ENCODE assay signal across 1 cellular context in the genomic region with DNA sequence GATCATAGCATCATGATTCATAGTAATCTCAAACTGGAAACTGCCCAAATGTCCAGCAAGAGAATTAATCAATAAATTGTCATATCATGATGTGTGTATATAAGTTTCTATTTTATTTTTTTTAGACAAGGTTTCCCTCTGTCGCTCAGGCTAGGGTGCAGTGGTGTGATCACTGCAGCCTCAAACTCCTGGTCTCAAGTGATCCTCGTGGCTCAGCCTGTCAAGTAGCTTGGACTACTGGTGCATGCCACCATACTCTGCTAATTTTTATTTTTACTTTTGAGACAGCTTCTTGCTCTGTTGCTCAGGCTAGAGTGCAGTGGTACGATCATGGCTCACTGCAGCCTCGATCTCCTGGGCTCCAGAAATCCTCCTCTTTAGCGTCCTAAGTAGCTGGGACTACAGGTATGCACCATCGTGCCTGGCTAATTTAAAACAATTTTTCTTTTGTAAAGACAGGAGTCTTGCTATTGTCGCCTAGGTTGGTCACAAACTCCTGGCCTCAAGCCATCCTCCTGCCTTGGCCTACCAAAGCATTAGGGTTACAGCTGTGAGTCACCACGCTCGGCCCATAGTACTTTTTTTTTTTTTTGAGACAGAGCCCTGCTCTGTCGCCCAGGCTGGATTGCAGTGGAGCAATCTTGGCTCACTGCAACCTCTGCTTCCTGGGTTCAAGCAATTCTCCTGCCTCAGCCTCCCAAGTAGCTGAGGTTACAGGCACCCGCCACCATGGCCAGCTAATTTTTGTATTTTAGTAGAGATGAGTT.
TF ChIP-seq lines count a peak whose summit lies in the region.

No MANE protein-coding gene starts in this region.

TF ChIP-seq in WTC11, 78 proteins besides CTCF, POLR2A, EP300 and RAD21:
- TF ChIP-seq, protein P1, sequence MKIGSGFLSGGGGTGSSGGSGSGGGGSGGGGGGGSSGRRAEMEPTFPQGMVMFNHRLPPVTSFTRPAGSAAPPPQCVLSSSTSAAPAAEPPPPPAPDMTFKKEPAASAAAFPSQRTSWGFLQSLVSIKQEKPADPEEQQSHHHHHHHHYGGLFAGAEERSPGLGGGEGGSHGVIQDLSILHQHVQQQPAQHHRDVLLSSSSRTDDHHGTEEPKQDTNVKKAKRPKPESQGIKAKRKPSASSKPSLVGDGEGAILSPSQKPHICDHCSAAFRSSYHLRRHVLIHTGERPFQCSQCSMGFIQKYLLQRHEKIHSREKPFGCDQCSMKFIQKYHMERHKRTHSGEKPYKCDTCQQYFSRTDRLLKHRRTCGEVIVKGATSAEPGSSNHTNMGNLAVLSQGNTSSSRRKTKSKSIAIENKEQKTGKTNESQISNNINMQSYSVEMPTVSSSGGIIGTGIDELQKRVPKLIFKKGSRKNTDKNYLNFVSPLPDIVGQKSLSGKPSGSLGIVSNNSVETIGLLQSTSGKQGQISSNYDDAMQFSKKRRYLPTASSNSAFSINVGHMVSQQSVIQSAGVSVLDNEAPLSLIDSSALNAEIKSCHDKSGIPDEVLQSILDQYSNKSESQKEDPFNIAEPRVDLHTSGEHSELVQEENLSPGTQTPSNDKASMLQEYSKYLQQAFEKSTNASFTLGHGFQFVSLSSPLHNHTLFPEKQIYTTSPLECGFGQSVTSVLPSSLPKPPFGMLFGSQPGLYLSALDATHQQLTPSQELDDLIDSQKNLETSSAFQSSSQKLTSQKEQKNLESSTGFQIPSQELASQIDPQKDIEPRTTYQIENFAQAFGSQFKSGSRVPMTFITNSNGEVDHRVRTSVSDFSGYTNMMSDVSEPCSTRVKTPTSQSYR (CRISPR knock-in tag; IDR thresholded peaks at IDR 0.05): no peak
- no peak for TF ChIP-seq ZNF671 (CRISPR knock-in tag; IDR thresholded peaks at IDR 0.05)
- TF ChIP-seq, protein P2, sequence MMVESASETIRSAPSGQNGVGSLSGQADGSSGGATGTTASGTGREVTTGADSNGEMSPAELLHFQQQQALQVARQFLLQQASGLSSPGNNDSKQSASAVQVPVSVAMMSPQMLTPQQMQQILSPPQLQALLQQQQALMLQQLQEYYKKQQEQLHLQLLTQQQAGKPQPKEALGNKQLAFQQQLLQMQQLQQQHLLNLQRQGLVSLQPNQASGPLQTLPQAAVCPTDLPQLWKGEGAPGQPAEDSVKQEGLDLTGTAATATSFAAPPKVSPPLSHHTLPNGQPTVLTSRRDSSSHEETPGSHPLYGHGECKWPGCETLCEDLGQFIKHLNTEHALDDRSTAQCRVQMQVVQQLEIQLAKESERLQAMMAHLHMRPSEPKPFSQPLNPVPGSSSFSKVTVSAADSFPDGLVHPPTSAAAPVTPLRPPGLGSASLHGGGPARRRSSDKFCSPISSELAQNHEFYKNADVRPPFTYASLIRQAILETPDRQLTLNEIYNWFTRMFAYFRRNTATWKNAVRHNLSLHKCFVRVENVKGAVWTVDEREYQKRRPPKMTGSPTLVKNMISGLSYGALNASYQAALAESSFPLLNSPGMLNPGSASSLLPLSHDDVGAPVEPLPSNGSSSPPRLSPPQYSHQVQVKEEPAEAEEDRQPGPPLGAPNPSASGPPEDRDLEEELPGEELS (CRISPR knock-in tag; IDR thresholded peaks at IDR 0.05): no peak
- no peak for TF ChIP-seq ATF1 (CRISPR knock-in tag; IDR thresholded peaks at IDR 0.05)
- no peak for TF ChIP-seq ZNF121 (CRISPR knock-in tag; IDR thresholded peaks at IDR 0.05)
- TF ChIP-seq, protein P3, sequence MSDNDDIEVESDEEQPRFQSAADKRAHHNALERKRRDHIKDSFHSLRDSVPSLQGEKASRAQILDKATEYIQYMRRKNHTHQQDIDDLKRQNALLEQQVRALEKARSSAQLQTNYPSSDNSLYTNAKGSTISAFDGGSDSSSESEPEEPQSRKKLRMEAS (CRISPR knock-in tag; IDR thresholded peaks at IDR 0.05): no peak
- TF ChIP-seq ESRRA (CRISPR knock-in tag; IDR thresholded peaks at IDR 0.05; ENCODE audit: borderline replicate concordance): no peak
- no peak for TF ChIP-seq ZBTB21 (CRISPR knock-in tag; IDR thresholded peaks at IDR 0.05; ENCODE audit: borderline replicate concordance)
- no peak for TF ChIP-seq GTF2I (CRISPR knock-in tag; conservative IDR thresholded peaks at IDR 0.05)
- TF ChIP-seq, protein P4, sequence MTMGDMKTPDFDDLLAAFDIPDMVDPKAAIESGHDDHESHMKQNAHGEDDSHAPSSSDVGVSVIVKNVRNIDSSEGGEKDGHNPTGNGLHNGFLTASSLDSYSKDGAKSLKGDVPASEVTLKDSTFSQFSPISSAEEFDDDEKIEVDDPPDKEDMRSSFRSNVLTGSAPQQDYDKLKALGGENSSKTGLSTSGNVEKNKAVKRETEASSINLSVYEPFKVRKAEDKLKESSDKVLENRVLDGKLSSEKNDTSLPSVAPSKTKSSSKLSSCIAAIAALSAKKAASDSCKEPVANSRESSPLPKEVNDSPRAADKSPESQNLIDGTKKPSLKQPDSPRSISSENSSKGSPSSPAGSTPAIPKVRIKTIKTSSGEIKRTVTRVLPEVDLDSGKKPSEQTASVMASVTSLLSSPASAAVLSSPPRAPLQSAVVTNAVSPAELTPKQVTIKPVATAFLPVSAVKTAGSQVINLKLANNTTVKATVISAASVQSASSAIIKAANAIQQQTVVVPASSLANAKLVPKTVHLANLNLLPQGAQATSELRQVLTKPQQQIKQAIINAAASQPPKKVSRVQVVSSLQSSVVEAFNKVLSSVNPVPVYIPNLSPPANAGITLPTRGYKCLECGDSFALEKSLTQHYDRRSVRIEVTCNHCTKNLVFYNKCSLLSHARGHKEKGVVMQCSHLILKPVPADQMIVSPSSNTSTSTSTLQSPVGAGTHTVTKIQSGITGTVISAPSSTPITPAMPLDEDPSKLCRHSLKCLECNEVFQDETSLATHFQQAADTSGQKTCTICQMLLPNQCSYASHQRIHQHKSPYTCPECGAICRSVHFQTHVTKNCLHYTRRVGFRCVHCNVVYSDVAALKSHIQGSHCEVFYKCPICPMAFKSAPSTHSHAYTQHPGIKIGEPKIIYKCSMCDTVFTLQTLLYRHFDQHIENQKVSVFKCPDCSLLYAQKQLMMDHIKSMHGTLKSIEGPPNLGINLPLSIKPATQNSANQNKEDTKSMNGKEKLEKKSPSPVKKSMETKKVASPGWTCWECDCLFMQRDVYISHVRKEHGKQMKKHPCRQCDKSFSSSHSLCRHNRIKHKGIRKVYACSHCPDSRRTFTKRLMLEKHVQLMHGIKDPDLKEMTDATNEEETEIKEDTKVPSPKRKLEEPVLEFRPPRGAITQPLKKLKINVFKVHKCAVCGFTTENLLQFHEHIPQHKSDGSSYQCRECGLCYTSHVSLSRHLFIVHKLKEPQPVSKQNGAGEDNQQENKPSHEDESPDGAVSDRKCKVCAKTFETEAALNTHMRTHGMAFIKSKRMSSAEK (CRISPR knock-in tag; IDR thresholded peaks at IDR 0.05; ENCODE audit: borderline replicate concordance): no peak
- TF ChIP-seq, protein P5, sequence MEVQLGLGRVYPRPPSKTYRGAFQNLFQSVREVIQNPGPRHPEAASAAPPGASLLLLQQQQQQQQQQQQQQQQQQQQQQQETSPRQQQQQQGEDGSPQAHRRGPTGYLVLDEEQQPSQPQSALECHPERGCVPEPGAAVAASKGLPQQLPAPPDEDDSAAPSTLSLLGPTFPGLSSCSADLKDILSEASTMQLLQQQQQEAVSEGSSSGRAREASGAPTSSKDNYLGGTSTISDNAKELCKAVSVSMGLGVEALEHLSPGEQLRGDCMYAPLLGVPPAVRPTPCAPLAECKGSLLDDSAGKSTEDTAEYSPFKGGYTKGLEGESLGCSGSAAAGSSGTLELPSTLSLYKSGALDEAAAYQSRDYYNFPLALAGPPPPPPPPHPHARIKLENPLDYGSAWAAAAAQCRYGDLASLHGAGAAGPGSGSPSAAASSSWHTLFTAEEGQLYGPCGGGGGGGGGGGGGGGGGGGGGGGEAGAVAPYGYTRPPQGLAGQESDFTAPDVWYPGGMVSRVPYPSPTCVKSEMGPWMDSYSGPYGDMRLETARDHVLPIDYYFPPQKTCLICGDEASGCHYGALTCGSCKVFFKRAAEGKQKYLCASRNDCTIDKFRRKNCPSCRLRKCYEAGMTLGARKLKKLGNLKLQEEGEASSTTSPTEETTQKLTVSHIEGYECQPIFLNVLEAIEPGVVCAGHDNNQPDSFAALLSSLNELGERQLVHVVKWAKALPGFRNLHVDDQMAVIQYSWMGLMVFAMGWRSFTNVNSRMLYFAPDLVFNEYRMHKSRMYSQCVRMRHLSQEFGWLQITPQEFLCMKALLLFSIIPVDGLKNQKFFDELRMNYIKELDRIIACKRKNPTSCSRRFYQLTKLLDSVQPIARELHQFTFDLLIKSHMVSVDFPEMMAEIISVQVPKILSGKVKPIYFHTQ (CRISPR knock-in tag; IDR thresholded peaks at IDR 0.05): no peak
